Comparison of ENCODE assay signal across 8 cellular contexts in the genomic region with DNA sequence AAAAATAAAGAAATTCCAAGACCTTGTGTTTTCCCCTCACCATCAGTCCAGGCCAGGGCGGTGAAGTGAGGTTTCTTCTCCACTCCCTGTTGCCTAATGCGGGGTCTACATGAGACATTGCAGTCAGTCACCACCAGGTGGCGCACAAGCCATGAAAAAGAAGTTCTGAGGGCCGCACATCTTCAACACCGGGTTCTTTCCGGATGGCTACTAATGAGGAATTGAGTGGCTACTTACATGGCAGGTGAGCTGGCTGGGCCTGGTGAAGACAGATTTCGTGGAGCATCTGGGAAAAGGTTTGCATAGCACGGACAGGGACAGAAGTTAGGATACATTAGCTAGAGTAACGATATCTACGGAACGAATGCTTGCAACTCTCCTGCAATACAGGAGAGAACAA.
DNase-seq lines count a peak whose midpoint lies in the region; ATAC-seq and TF ChIP-seq lines count a peak whose summit lies in the region.

No MANE protein-coding gene starts in this region.

- in situ Hi-C loops in HAP-1 (cut with MboI; ENCODE audit: low sequenced_read_pairs): loop anchor here (10.0 kb wide), 1 partner anchor 132 kb away; no protein-coding TSS in a partner anchor

- H3K4me3 ChIP-seq in HAP-1: no peak overlapping the region

- H3K36me3 Mint-ChIP-seq in central memory CD8-positive, alpha-beta T cell (ENCODE audit: insufficient read depth): peaks cover 11% of the 10 kb centered on the region

- H3K27me3 ChIP-seq in HAP-1 (ENCODE audit: low read depth): peaks cover 38% of the 10 kb centered on the region

- H3K27ac Mint-ChIP-seq in central memory CD8-positive, alpha-beta T cell (ENCODE audit: low read depth): no peak overlapping the region

- H3K4me1 ChIP-seq in HAP-1: peaks cover 13% of the 10 kb centered on the region

- no peaks in the 10 kb centered on the region for H3K36me3 ChIP-seq in HAP-1 (replicated peaks)

- H3K27me3 Mint-ChIP-seq in central memory CD8-positive, alpha-beta T cell: peaks cover 41% of the 10 kb centered on the region

- peaks cover 16% of the 10 kb centered on the region for H3K4me1 Mint-ChIP-seq in central memory CD8-positive, alpha-beta T cell

- no peak for ATAC-seq in central memory CD8-positive, alpha-beta T cell (replicated peaks; ENCODE audit: extremely low read depth, poor library complexity, severe bottlenecking)
- ATAC-seq in HG03521 (IDR thresholded peaks at IDR 0.05; ENCODE audit: unreplicated experiment): no peak

- DNase-seq in AG09319 (ENCODE audit: extremely low read depth, low read depth): no peak
- DNase-seq in HAP-1 (ENCODE audit: low spot score in 2 of 2): peak; percentile 58 to 88
- DNase-seq in NCI-H446 (lab: John Stamatoyannopoulos, UW): peak; percentile 80 to 88
- peak; percentile 83 for DNase-seq in activated CD4-positive, CD25-positive, alpha-beta regulatory T cell treated with anti-CD3 and anti-CD28 coated beads, Interleukin-2, amount 50 U/mL, for 72 hours
- DNase-seq in central memory CD8-positive, alpha-beta T cell (ENCODE audit: low spot score in 2 of 2): peak; percentile 63 to 85
- peak; percentile 65 for DNase-seq in kidney glomerular epithelial cell (lab: John Stamatoyannopoulos, UW)
- peak; percentile 68 for DNase-seq in stimulated activated CD4-positive, alpha-beta T cell treated with anti-CD3 and anti-CD28 coated beads, Interleukin-2, amount 100 ng/mL, for 4 hours (ENCODE audit: low read depth)

- no peak overlapping the region for H3K4me3 Mint-ChIP-seq in central memory CD8-positive, alpha-beta T cell

- peak; percentile 92 for TF ChIP-seq CTCF in AG09319 (IDR thresholded peaks at IDR 0.05; ENCODE audit: low read depth, low read length)

- no peaks in the 10 kb centered on the region for H3K9me3 Mint-ChIP-seq in central memory CD8-positive, alpha-beta T cell

- H3K9me3 ChIP-seq in HAP-1: no peaks in the 10 kb centered on the region
